1 cellular context compared by ENCODE assay signal in the genomic region with DNA sequence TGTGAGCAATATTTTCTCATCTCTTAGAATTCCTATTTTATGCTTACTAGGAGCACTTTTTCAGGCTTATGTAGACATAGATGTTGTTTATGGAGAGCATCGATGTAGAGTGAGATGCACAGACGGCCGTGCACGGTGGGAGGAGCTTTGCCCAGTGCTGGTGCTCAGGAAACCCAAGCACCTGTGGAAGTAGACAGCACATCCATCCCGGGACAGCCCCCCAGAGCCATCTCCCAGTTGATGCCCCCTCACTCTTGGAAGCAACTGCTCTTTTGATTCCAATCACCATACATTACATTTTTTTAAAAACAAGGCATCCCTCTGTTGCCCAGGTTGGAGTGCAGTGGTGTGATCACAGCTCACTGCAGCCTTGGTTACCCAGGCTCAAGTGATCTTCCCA.
TF ChIP-seq lines count a peak whose summit lies in the region.

No MANE protein-coding gene starts in this region.

TF ChIP-seq in HepG2, 621 proteins besides CTCF, POLR2A, EP300 and RAD21 (continued from another document):
- TF ChIP-seq, protein P1, sequence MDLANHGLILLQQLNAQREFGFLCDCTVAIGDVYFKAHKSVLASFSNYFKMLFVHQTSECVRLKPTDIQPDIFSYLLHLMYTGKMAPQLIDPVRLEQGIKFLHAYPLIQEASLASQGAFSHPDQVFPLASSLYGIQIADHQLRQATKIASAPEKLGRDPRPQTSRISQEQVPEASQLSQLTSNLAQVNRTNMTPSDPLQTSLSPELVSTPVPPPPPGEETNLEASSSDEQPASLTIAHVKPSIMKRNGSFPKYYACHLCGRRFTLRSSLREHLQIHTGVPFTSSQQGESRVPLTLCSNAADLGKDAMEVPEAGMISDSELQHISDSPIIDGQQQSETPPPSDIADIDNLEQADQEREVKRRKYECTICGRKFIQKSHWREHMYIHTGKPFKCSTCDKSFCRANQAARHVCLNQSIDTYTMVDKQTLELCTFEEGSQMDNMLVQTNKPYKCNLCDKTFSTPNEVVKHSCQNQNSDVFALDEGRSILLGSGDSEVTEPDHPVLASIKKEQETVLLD (CRISPR knock-in tag; IDR thresholded peaks at IDR 0.05; ENCODE audit: low read depth): no peak
- no peak for TF ChIP-seq CBFB (CRISPR knock-in tag; IDR thresholded peaks at IDR 0.05)
- TF ChIP-seq SMAD1 (CRISPR knock-in tag; IDR thresholded peaks at IDR 0.05; ENCODE audit: borderline replicate concordance, low read depth): no peak
- TF ChIP-seq ZNF891 (CRISPR knock-in tag; IDR thresholded peaks at IDR 0.05): no peak
